ENCODE assay signal across 9 cellular contexts in genomic region chr2:168490916-168491605, GRCh38. TPM values are rescaled to one million over a fixed set of nuclear protein-coding genes. Genes with fewer than 3 reads are reported as not detected.
DNase-seq lines count a peak whose midpoint lies in the region; ATAC-seq and TF ChIP-seq lines count a peak whose summit lies in the region.
"Had no signal": no experiment of that assay in that cellular context is flagged by ENCODE, and none has a peak within 500 bp of the region (broad histone marks: within the 10 kb centered on the region; RNA-seq: fewer than 3 reads in every experiment).

No MANE protein-coding gene starts in this region.

- peaks cover 8% of the 10 kb centered on the region for H3K4me1 ChIP-seq in foreskin keratinocyte

- ATAC-seq in T-cell (replicated peaks in 1 of 4) (peak; percentile 21 to 31 (median 29)), foreskin keratinocyte (peak; percentile 27), GM19035 (IDR thresholded peaks at IDR 0.05; ENCODE audit: unreplicated experiment) (no peak), GM21515 (IDR thresholded peaks at IDR 0.05; ENCODE audit: unreplicated experiment) (no peak), GM19455 (IDR thresholded peaks at IDR 0.05; ENCODE audit: unreplicated experiment) (no peak)
- peak; percentile 21 for ATAC-seq in stimulated activated naive CD8-positive, alpha-beta T cell treated with anti-CD3 and anti-CD28 coated beads, Interleukin-15, amount 100 ng/mL, for 72 hours

- peak overlapping the region; percentile 58 for H3K27ac ChIP-seq in foreskin keratinocyte

- no peaks in the 10 kb centered on the region for H3K27me3 ChIP-seq in foreskin keratinocyte
- H3K27me3 ChIP-seq: tibial nerve had no signal

- DNase-seq in activated CD4-positive, alpha-beta T cell treated with anti-CD3 and anti-CD28 coated beads for 48 hours, result peak; percentile 38
- no peak for DNase-seq in activated CD4-positive, alpha-beta T cell treated with anti-CD3 and anti-CD28 coated beads, Interleukin-2, amount 50 U/mL, for 4 hours
- no peak for DNase-seq in T-cell
- DNase-seq in foreskin keratinocyte, result no peak
- DNase-seq in stimulated activated naive CD8-positive, alpha-beta T cell treated with anti-CD3 and anti-CD28 coated beads, Interleukin-15, amount 100 ng/mL, for 72 hours, result peak in 1 of 2 donors; percentile 28

- peak overlapping the region; percentile 65 to 76 (median 74) for H3K4me3 Mint-ChIP-seq in T-cell
- H3K4me3 Mint-ChIP-seq in stimulated activated naive CD8-positive, alpha-beta T cell treated with anti-CD3 and anti-CD28 coated beads, Interleukin-15, amount 100 ng/mL, for 72 hours, result peak overlapping the region; percentile 77 to 80

- H3K4me1 Mint-ChIP-seq in T-cell, result peaks cover 64 to 66% (median 64%) of the 10 kb centered on the region in 3 donors
- peaks cover 62% of the 10 kb centered on the region for H3K4me1 Mint-ChIP-seq in stimulated activated naive CD8-positive, alpha-beta T cell treated with anti-CD3 and anti-CD28 coated beads, Interleukin-15, amount 100 ng/mL, for 72 hours

- CTCF ChIA-PET in T-cell (lab: Charles Lee), result interaction anchor here (0.6 to 1.1 kb wide), 3 partner anchors 24 to 144 kb away, joined by 3 read pairs; no protein-coding TSS in a partner anchor

- H3K36me3 Mint-ChIP-seq in T-cell, result peaks cover 15% of the 10 kb centered on the region

- H3K9me3 Mint-ChIP-seq in T-cell, result peaks cover 0 to 8% (median 0%) of the 10 kb centered on the region in 3 donors
- H3K9me3 Mint-ChIP-seq in stimulated activated naive CD8-positive, alpha-beta T cell treated with anti-CD3 and anti-CD28 coated beads, Interleukin-15, amount 100 ng/mL, for 72 hours, result peaks cover 0 to 5% of the 10 kb centered on the region in 2 donors

- TF ChIP-seq CTCF in foreskin keratinocyte (conservative IDR thresholded peaks at IDR 0.05), result no peak

- POLR2A ChIA-PET in T-cell (lab: Charles Lee), result no interaction called here

- peak overlapping the region; percentile 83 to 89 for H3K27ac Mint-ChIP-seq in T-cell
- peak overlapping the region; percentile 86 to 96 for H3K27ac Mint-ChIP-seq in stimulated activated naive CD8-positive, alpha-beta T cell treated with anti-CD3 and anti-CD28 coated beads, Interleukin-15, amount 100 ng/mL, for 72 hours

- no peaks in the 10 kb centered on the region for H3K27me3 Mint-ChIP-seq in T-cell
- H3K27me3 Mint-ChIP-seq in stimulated activated naive CD8-positive, alpha-beta T cell treated with anti-CD3 and anti-CD28 coated beads, Interleukin-15, amount 100 ng/mL, for 72 hours, result no peaks in the 10 kb centered on the region

RNA-seq across cellular contexts. Expression of gene CERS6, which starts 35.0 kb away (rescaled TPM):
- 10 to 100 TPM; 11.1 to 20.3 (median 13.6) TPM for total RNA-seq in T-cell
- 38.1 and 38.8 TPM in 2 replicates for total RNA-seq in foreskin keratinocyte
- polyA plus RNA-seq in foreskin keratinocyte, result 8.0 and 10.1 TPM in 2 replicates

Comparison
In these comparisons a context has a peak if more than half of its experiments do, and no peak if none do; other contexts are left out.
1. ATAC-seq: peak in T-cell (4 of 4), foreskin keratinocyte (single experiment) and stimulated activated naive CD8-positive, alpha-beta T cell treated with anti-CD3 and anti-CD28 coated beads, Interleukin-15, amount 100 ng/mL, for 72 hours (single experiment); none in GM19035 (single experiment), GM21515 (single experiment) and GM19455 (single experiment).